In the genomic region with DNA sequence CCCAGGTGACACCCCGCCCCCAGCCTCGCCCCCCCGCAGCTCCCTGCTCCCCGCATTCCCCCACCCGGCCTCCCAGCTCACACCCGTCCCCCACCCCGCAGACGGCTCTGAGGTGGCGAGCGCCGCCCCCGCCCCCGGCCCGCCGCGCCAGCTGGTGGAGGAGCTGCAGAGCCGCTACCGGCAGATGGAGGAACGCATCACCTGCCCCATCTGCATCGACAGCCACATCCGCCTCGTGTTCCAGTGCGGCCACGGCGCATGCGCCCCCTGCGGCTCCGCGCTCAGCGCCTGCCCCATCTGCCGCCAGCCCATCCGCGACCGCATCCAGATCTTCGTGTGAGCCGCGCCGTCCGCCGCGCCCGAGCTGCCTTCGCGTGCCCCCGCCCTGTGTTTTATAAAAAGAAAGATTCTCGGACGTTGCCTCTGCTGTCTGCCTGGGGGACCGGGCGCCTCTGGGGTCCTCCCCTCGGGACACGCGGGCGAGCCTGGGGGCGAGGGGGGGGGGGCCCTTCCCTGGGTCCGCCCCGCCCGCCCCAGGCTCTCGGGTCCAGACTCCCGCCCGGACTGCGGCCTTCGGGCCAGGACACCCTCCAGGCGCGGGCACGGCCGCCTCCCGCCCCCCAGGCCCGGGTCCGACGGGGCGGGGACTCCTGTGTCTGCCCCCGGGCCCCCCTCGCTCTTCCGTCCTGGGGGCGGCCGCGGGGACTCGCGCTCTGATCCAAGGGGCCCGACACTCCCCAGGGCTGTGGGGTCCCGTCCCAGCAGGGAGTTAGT, we compare ENCODE assay signal across 1 cellular context.
TF ChIP-seq lines count a peak whose summit lies in the region.

No MANE protein-coding gene starts in this region.

TF ChIP-seq in K562, 482 proteins besides CTCF, POLR2A, EP300 and RAD21:
- TF ChIP-seq, protein P1, sequence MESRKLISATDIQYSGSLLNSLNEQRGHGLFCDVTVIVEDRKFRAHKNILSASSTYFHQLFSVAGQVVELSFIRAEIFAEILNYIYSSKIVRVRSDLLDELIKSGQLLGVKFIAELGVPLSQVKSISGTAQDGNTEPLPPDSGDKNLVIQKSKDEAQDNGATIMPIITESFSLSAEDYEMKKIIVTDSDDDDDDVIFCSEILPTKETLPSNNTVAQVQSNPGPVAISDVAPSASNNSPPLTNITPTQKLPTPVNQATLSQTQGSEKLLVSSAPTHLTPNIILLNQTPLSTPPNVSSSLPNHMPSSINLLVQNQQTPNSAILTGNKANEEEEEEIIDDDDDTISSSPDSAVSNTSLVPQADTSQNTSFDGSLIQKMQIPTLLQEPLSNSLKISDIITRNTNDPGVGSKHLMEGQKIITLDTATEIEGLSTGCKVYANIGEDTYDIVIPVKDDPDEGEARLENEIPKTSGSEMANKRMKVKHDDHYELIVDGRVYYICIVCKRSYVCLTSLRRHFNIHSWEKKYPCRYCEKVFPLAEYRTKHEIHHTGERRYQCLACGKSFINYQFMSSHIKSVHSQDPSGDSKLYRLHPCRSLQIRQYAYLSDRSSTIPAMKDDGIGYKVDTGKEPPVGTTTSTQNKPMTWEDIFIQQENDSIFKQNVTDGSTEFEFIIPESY (CRISPR knock-in tag; IDR thresholded peaks at IDR 0.05), result peak; percentile 95
- no peak for TF ChIP-seq ZNF764 (CRISPR knock-in tag; IDR thresholded peaks at IDR 0.05; ENCODE audit: low read depth)
- TF ChIP-seq TCF3 (CRISPR knock-in tag; IDR thresholded peaks at IDR 0.05), result no peak
- TF ChIP-seq POLR2G (IDR thresholded peaks at IDR 0.05; ENCODE audit: low read depth, low read length), result 0 out of 2 replicates have a peak, but pooled peaks have one; percentile 32
- TF ChIP-seq FOXK1 (CRISPR knock-in tag; IDR thresholded peaks at IDR 0.05; ENCODE audit: borderline replicate concordance), result no peak
